26 cellular contexts compared by ENCODE assay signal in the genomic region with DNA sequence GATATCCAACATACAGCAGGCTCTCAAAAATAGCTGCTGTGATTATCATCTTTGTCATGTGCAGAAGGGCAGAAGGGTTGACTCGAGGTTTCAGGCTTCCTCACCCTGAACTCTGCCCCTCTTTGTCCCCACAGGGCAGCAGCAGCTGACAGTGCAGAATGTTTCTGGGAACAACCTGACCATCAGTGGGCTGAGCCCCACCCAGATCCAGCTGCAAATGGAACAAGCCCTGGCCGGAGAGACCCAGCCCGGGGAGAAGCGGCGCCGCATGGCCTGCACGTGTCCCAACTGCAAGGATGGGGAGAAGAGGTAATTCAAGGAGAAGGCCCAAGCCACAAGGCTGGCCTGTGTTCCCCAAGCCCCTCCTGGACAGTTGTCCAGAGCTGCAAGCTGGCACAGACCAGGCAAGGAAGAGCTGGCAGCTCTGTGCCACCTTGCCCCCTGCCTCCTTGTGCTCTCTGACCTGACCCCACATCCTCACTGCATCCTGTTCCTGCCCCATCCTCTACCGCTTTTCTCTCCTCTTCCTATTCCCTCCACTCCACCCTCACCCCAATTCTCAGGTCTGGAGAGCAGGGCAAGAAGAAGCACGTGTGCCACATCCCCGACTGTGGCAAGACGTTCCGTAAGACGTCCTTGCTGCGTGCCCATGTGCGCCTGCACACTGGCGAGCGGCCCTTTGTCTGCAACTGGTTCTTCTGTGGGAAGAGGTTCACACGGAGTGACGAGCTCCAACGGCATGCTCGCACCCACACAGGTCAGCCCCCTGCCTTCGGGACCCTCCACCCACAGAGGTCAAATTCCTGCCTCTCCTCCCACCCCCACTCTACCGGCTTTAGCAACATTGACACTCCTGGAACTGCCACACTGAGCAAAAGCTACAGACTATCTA. TPM values are rescaled to one million over a fixed set of nuclear protein-coding genes. Genes with fewer than 3 reads are reported as not detected.
A peak's percentile ranks its signal among the peaks of the same experiment; 100 is the strongest.
DNase-seq lines count a peak whose midpoint lies in the region; ATAC-seq and TF ChIP-seq lines count a peak whose summit lies in the region.
"Had no signal": no experiment of that assay in that cellular context is flagged by ENCODE, and none has a peak within 500 bp of the region (broad histone marks: within the 10 kb centered on the region; RNA-seq: fewer than 3 reads in every experiment).

No MANE protein-coding gene starts in this region.

- H3K18ac ChIP-seq in mesenchymal stem cell (ENCODE audit: low read depth in 1 of 2, low read length in 2 of 2) (no peak overlapping the region), neuronal stem cell (ENCODE audit: low read length) (no peak overlapping the region)

- H3K27ac ChIP-seq in GM23338 (ENCODE audit: low read depth) (no peak overlapping the region), mesenchymal stem cell (ENCODE audit: low read length, poor library complexity, severe bottlenecking) (no peak overlapping the region), neuronal stem cell (replicated peaks; ENCODE audit: low read length) (no peak overlapping the region)
- H3K27ac ChIP-seq: BLaER1, GM23248, KMS-11 had no signal

- WGBS in mesenchymal stem cell, result 94% methylated on average over 23 of the region's 23 CpGs
- no CpG with 5 or more reads among the region's 23 CpGs for WGBS in neuronal stem cell (ENCODE audit: extremely low coverage in 2 of 2, insufficient read length in 2 of 2, insufficient replicate concordance in 1 of 2), 2 donors

- ATAC-seq in GM23338 (no peak), omental fat pad (ENCODE audit: low FRiP score) (peak; percentile 17), HG02973 (IDR thresholded peaks at IDR 0.05; ENCODE audit: unreplicated experiment) (no peak)
- ATAC-seq: GM12878, PC-3 had no signal

- no peak overlapping the region for H3K4me3 Mint-ChIP-seq in GM23338
- H3K4me3 Mint-ChIP-seq: CD4-positive, alpha-beta memory T cell had no signal

- no peak overlapping the region for H2BK5ac ChIP-seq in mesenchymal stem cell (ENCODE audit: low read depth, low read length, poor library complexity, severe bottlenecking)
- no peak overlapping the region for H2BK5ac ChIP-seq in neuronal stem cell (ENCODE audit: low read length)

- H2AFZ ChIP-seq in GM23338, result no peak overlapping the region
- no peak overlapping the region for H2AFZ ChIP-seq in mesenchymal stem cell (ENCODE audit: low read depth, low read length)
- H2AFZ ChIP-seq in neuronal stem cell (ENCODE audit: low read length), result no peak overlapping the region
- H2AFZ ChIP-seq: GM23248 had no signal

- H3K14ac ChIP-seq in mesenchymal stem cell (ENCODE audit: low read length in 2 of 2) (no peak overlapping the region), neuronal stem cell (ENCODE audit: low read length) (no peak overlapping the region)

- no peaks in the 10 kb centered on the region for H3F3A ChIP-seq in GM23338 (replicated peaks; ENCODE audit: low read depth)

- H3K27ac Mint-ChIP-seq in GM23338, result peak overlapping the region; percentile 38; the same call in 1 of the 2 replicates
- H3K27ac Mint-ChIP-seq: CD4-positive, alpha-beta memory T cell had no signal

- H3K27me3 Mint-ChIP-seq in GM23338 (ENCODE audit: insufficient read depth, low read depth, poor library complexity), result peaks cover 6% of the 10 kb centered on the region
- H3K27me3 Mint-ChIP-seq: CD4-positive, alpha-beta memory T cell had no signal

- no peaks in the 10 kb centered on the region for H3K9me2 ChIP-seq in GM23338 (ENCODE audit: insufficient read depth)

- no peaks in the 10 kb centered on the region for H3K9me3 ChIP-seq in NT2/D1 (ENCODE audit: insufficient read depth, low read length)
- no peaks in the 10 kb centered on the region for H3K9me3 ChIP-seq in mesenchymal stem cell (ENCODE audit: control insufficient read depth, low read length)
- H3K9me3 ChIP-seq in neuronal stem cell (replicated peaks in 1 of 2; ENCODE audit: control insufficient read depth in 2 of 2, insufficient read depth in 1 of 2, low read depth in 1 of 2, low read length in 2 of 2), result no peaks in the 10 kb centered on the region
- H3K9me3 ChIP-seq: BLaER1 had no signal

- peaks cover 20% of the 10 kb centered on the region for H3K36me3 Mint-ChIP-seq in GM23338 (ENCODE audit: low read depth)

- TF ChIP-seq CTCF in GM23338 (conservative IDR thresholded peaks at IDR 0.05; ENCODE audit: low read depth in 2 of 2), result no peak
- TF ChIP-seq CTCF in fibroblast of mammary gland (conservative IDR thresholded peaks at IDR 0.05; ENCODE audit: control insufficient read depth, insufficient read depth, low read depth, low read length), result no peak
- TF ChIP-seq CTCF in omental fat pad (IDR thresholded peaks at IDR 0.05), result no peak

- H2BK15ac ChIP-seq in mesenchymal stem cell (ENCODE audit: low read depth, poor library complexity, severe bottlenecking), result no peak overlapping the region
- no peak overlapping the region for H2BK15ac ChIP-seq in neuronal stem cell (ENCODE audit: low read length)

- H3K9ac ChIP-seq in NT2/D1 (ENCODE audit: insufficient read length, low read depth) (peak overlapping the region; percentile 27), mesenchymal stem cell (ENCODE audit: low read length) (no peak overlapping the region), neuronal stem cell (ENCODE audit: low read depth, low read length, poor library complexity) (no peak overlapping the region)
- H3K9ac ChIP-seq: BLaER1, GM23248, KMS-11 had no signal

- no peak overlapping the region for H4K91ac ChIP-seq in mesenchymal stem cell (ENCODE audit: low read length)
- no peak overlapping the region for H4K91ac ChIP-seq in neuronal stem cell (ENCODE audit: low read depth, low read length, poor library complexity)

- H3K79me2 ChIP-seq in GM23338 (replicated peaks; ENCODE audit: insufficient read depth), result no peaks in the 10 kb centered on the region

- no peak overlapping the region for H2BK120ac ChIP-seq in mesenchymal stem cell (ENCODE audit: low read depth, low read length)
- no peak overlapping the region for H2BK120ac ChIP-seq in neuronal stem cell (ENCODE audit: low read depth, low read length)

- H3K4me1 Mint-ChIP-seq in GM23338, result no peaks in the 10 kb centered on the region

- H3K9me3 Mint-ChIP-seq in GM23338, result no peaks in the 10 kb centered on the region

- H3K4ac ChIP-seq in mesenchymal stem cell (ENCODE audit: low read depth in 1 of 2, low read length in 2 of 2) (no peak overlapping the region), neuronal stem cell (ENCODE audit: low read length) (no peak overlapping the region)

- DNase-seq in GM23338 (ENCODE audit: low spot score) (no peak), NT2/D1 (ENCODE audit: low read depth, low spot score) (no peak), fibroblast of mammary gland (ENCODE audit: low read depth) (peak; percentile 41), omental fat pad (ENCODE audit: low spot score) (no peak), mesenchymal stem cell (no peak), neuronal stem cell (ENCODE audit: low spot score) (no peak)
- DNase-seq in stimulated activated CD4-positive, alpha-beta T cell treated with anti-CD3 and anti-CD28 coated beads, Interleukin-2, amount 100 ng/mL, for 24 hours, result no peak
- DNase-seq: Calu3; CD4-positive, alpha-beta memory T cell; DMS53; EL; GM23248; HCEC 1CT; NCI-H1417; NCI-H187; NCI-H2107; NCI-H2227 treated with DMSO at 0.1 percent for 48 hours; NCI-H510A treated with DMSO at 0.1 percent for 48 hours; NCI-H82; PC-3; RPMI8226 had no signal

- H3K79me1 ChIP-seq in mesenchymal stem cell (replicated peaks; ENCODE audit: low read length, poor library complexity, severe bottlenecking) (no peaks in the 10 kb centered on the region), neuronal stem cell (ENCODE audit: low read depth, low read length) (no peaks in the 10 kb centered on the region)

- H2BK12ac ChIP-seq in mesenchymal stem cell (ENCODE audit: low read length in 2 of 2), result no peak overlapping the region
- H2BK12ac ChIP-seq in neuronal stem cell (ENCODE audit: low read length), result no peak overlapping the region

- H3K4me3 ChIP-seq in GM23338, result no peak overlapping the region
- H3K4me3 ChIP-seq in NT2/D1 (ENCODE audit: insufficient read length, low read depth), result no peak overlapping the region
- H3K4me3 ChIP-seq in fibroblast of mammary gland (ENCODE audit: control insufficient read depth, low read depth, low read length), result no peak overlapping the region
- H3K4me3 ChIP-seq in mesenchymal stem cell (ENCODE audit: insufficient read depth in 1 of 2, low read depth in 1 of 2, low read length in 2 of 2), result no peak overlapping the region
- H3K4me3 ChIP-seq in neuronal stem cell (ENCODE audit: low read length in 2 of 2), result no peak overlapping the region
- H3K4me3 ChIP-seq: BLaER1, GM12878, GM23248 had no signal

- H2AK5ac ChIP-seq in mesenchymal stem cell (ENCODE audit: low read length, severe bottlenecking) (no peak overlapping the region), neuronal stem cell (ENCODE audit: low read depth, low read length) (no peak overlapping the region)

- no peak overlapping the region for H3K4me2 ChIP-seq in GM23338
- no peak overlapping the region for H3K4me2 ChIP-seq in mesenchymal stem cell (ENCODE audit: low read length, poor library complexity, severe bottlenecking)
- no peak overlapping the region for H3K4me2 ChIP-seq in neuronal stem cell (ENCODE audit: insufficient read depth, low read length, poor library complexity, severe bottlenecking)
- H3K4me2 ChIP-seq: BLaER1, KMS-11 had no signal

- no peaks in the 10 kb centered on the region for H3K4me1 ChIP-seq in GM23338 (ENCODE audit: insufficient read depth)
- peaks cover 4% of the 10 kb centered on the region for H3K4me1 ChIP-seq in NT2/D1 (ENCODE audit: insufficient read depth, insufficient read length)
- no peaks in the 10 kb centered on the region for H3K4me1 ChIP-seq in mesenchymal stem cell (ENCODE audit: control insufficient read depth, insufficient read depth, low read depth, low read length)
- no peaks in the 10 kb centered on the region for H3K4me1 ChIP-seq in neuronal stem cell (ENCODE audit: control insufficient read depth in 2 of 2, insufficient read depth in 1 of 2, low read depth in 1 of 2, low read length in 2 of 2)
- H3K4me1 ChIP-seq: BLaER1 had no signal

- H4K8ac ChIP-seq in mesenchymal stem cell (ENCODE audit: low read length) (no peak overlapping the region), neuronal stem cell (ENCODE audit: low read depth, low read length) (no peak overlapping the region)

- no peaks in the 10 kb centered on the region for H3K27me3 ChIP-seq in GM23338 (ENCODE audit: insufficient read depth)
- no peaks in the 10 kb centered on the region for H3K27me3 ChIP-seq in NT2/D1 (ENCODE audit: insufficient read depth, insufficient read length)
- no peaks in the 10 kb centered on the region for H3K27me3 ChIP-seq in mesenchymal stem cell (ENCODE audit: control insufficient read depth in 1 of 2, insufficient read depth in 1 of 2, low read length in 2 of 2)
- no peaks in the 10 kb centered on the region for H3K27me3 ChIP-seq in neuronal stem cell (ENCODE audit: control insufficient read depth in 3 of 3, insufficient read depth in 3 of 3, low read depth in 1 of 3, low read length in 3 of 3)
- H3K27me3 ChIP-seq: BLaER1 had no signal

- H3K36me3 ChIP-seq in GM23338 (ENCODE audit: insufficient read depth), result no peaks in the 10 kb centered on the region; the same call in 1 of the 2 replicates
- peaks cover 61% of the 10 kb centered on the region for H3K36me3 ChIP-seq in NT2/D1 (ENCODE audit: insufficient read depth, insufficient read length, low read length)
- peaks cover 48 to 56% of the 10 kb centered on the region in 2 experiments for H3K36me3 ChIP-seq in mesenchymal stem cell (ENCODE audit: control insufficient read depth in 1 of 2, insufficient read depth in 2 of 2, low read depth in 1 of 2, low read length in 2 of 2)
- peaks cover 26 to 88% of the 10 kb centered on the region in 2 donors for H3K36me3 ChIP-seq in neuronal stem cell (replicated peaks in 1 of 2; ENCODE audit: control insufficient read depth in 2 of 2, insufficient read depth in 2 of 2, low read length in 2 of 2)

- H4K20me1 ChIP-seq in GM23338 (replicated peaks; ENCODE audit: insufficient read depth), result no peaks in the 10 kb centered on the region

- no peak overlapping the region for H3K23ac ChIP-seq in mesenchymal stem cell (ENCODE audit: low read length in 2 of 2)
- H3K23ac ChIP-seq in neuronal stem cell (ENCODE audit: low read depth, low read length, poor library complexity), result no peak overlapping the region

RNA-seq across cellular contexts. Expression of gene PNPO, which starts 16.3 kb away (rescaled TPM):
- 12.7 and 21.8 TPM in 2 replicates for total RNA-seq in GM23338 (2014; rRNA removed; shearing (Covaris generic))
- 3.9 and 5.0 TPM in 2 replicates for polyA plus RNA-seq in GM23338 (2016; fragmentation: Nextera tagmentation; extraction: Ambion mirVana)
- 10 to 100 TPM; 20.1 to 39.7 (median 30.8) TPM for total RNA-seq in omental fat pad
- polyA plus RNA-seq in mesenchymal stem cell (2013, experiment 1 of 2), result 6.1 TPM
- 5.4 TPM for polyA plus RNA-seq in mesenchymal stem cell (2013, experiment 2 of 2)
- polyA plus RNA-seq in neuronal stem cell (2013, experiment 1 of 2), result 3.1 TPM
- polyA plus RNA-seq in neuronal stem cell (2013, experiment 2 of 2), result 2.7 TPM

RNA-seq across cellular contexts. Expression of gene SP2, which starts 29.0 kb away (rescaled TPM):
- total RNA-seq in GM23338 (2014; rRNA removed; shearing (Covaris generic)), result 6.0 and 7.6 TPM in 2 replicates
- 10.8 and 12.9 TPM in 2 replicates for polyA plus RNA-seq in GM23338 (2016; fragmentation: Nextera tagmentation; extraction: Ambion mirVana)
- total RNA-seq in omental fat pad, result 1 to 10 TPM; 2.9 to 8.5 (median 6.9) TPM
- polyA plus RNA-seq in mesenchymal stem cell (2013, experiment 1 of 2), result 25.4 TPM
- polyA plus RNA-seq in mesenchymal stem cell (2013, experiment 2 of 2), result 26.2 TPM
- 26.7 TPM for polyA plus RNA-seq in neuronal stem cell (2013, experiment 1 of 2)
- 27.6 TPM for polyA plus RNA-seq in neuronal stem cell (2013, experiment 2 of 2)

RNA-seq across cellular contexts. Expression of gene PRR15L, which starts 32.7 kb away (rescaled TPM):
- not detected in 2 replicates for total RNA-seq in GM23338 (2014; rRNA removed; shearing (Covaris generic))
- polyA plus RNA-seq in GM23338 (2016; fragmentation: Nextera tagmentation; extraction: Ambion mirVana), result 0.57 and 0.66 TPM in 2 replicates
- total RNA-seq in omental fat pad, result 1 to 10 TPM in 2 of 4 donors, not detected in 2; 2.4 to 6.6 TPM
- not detected for polyA plus RNA-seq in mesenchymal stem cell (2013, experiment 1 of 2)
- polyA plus RNA-seq in mesenchymal stem cell (2013, experiment 2 of 2), result not detected
- polyA plus RNA-seq in neuronal stem cell (2013, experiment 1 of 2), result 0.04 TPM
- polyA plus RNA-seq in neuronal stem cell (2013, experiment 2 of 2), result not detected
- total RNA-seq: A673; CD4-positive, alpha-beta memory T cell; GM12878; GM23248 had no signal
- polyA plus RNA-seq: GM23248 had no signal

RNA-seq across cellular contexts. Expression of gene CDK5RAP3, which starts 45.9 kb away (rescaled TPM):
- total RNA-seq in GM23338 (2014; rRNA removed; shearing (Covaris generic)), result 67.0 and 106 TPM in 2 replicates
- polyA plus RNA-seq in GM23338 (2016; fragmentation: Nextera tagmentation; extraction: Ambion mirVana), result 78.9 and 92.6 TPM in 2 replicates
- total RNA-seq in omental fat pad, result 100 to 1,000 TPM in 2 of 4 donors, 10 to 100 TPM in 2; 72.4 to 156 (median 100) TPM
- 75.6 TPM for polyA plus RNA-seq in mesenchymal stem cell (2013, experiment 1 of 2)
- 69.9 TPM for polyA plus RNA-seq in mesenchymal stem cell (2013, experiment 2 of 2)
- 193 TPM for polyA plus RNA-seq in neuronal stem cell (2013, experiment 1 of 2)
- polyA plus RNA-seq in neuronal stem cell (2013, experiment 2 of 2), result 185 TPM
